In genomic region chr22:36384766-36385400, GRCh38 we compare ENCODE assay signal across 9 cellular contexts. TPM values are rescaled to one million over a fixed set of nuclear protein-coding genes. Genes with fewer than 3 reads are reported as not detected.
DNase-seq lines count a peak whose midpoint lies in the region; ATAC-seq and TF ChIP-seq lines count a peak whose summit lies in the region.
"Had no signal": no experiment of that assay in that cellular context is flagged by ENCODE, and none has a peak within 500 bp of the region (broad histone marks: within the 10 kb centered on the region; RNA-seq: fewer than 3 reads in every experiment).

No MANE protein-coding gene starts in this region.

- WGBS in esophagus squamous epithelium, 2 donors, result 2 to 6% methylated on average over 6 of the region's 6 CpGs
- 3 to 6% (median 4%) methylated on average over 6 of the region's 6 CpGs for WGBS in ovary, 3 donors

- no peaks in the 10 kb centered on the region for H3K27me3 Mint-ChIP-seq in activated B cell treated with CpG ODN at 0.5 μM for 24 hours

- POLR2A ChIA-PET in BJ (lab: Charles Lee) (interaction anchor here (0.6 to 1.0 kb wide), 4 partner anchors 12 to 766 kb away, joined by 3 to 4 read pairs (median 3); no protein-coding TSS in a partner anchor), HEK293T (lab: Yijun Ruan, JAX) (interaction anchor here (0.9 kb wide), 1 partner anchor 20 kb away, joined by 3 read pairs; no protein-coding TSS in a partner anchor), activated B cell treated with CpG ODN at 0.5 μM for 24 hours (lab: Charles Lee) (interaction anchor here (0.6 to 6.8 kb wide), 21 partner anchors 10 to 144 kb away, joined by 3 to 126 read pairs (median 5); partner anchors contain the start of genes EIF3D and TXN2)

- H3K4me1 ChIP-seq in esophagus squamous epithelium (peaks cover 54 to 76% (median 56%) of the 10 kb centered on the region in 3 donors), ovary (ENCODE audit: insufficient read depth) (peaks cover 6% of the 10 kb centered on the region)

- TF ChIP-seq CTCF in BJ (IDR thresholded peaks at IDR 0.05; ENCODE audit: insufficient read depth, low read depth, low read length) (peak; percentile 17; the same call in 1 of the 2 replicates), activated B cell treated with CpG ODN at 0.5 μM for 24 hours (IDR thresholded peaks at IDR 0.05) (no peak), esophagus squamous epithelium (IDR thresholded peaks at IDR 0.05) (peak in 2 of 6 experiments; percentile 20 to 23), ovary (IDR thresholded peaks at IDR 0.05) (peak in 1 of 3 donors; percentile 10)

- no peak for DNase-seq in BJ (ENCODE audit: low read depth)
- DNase-seq in HEK293T (ENCODE audit: extremely low spot score), result no peak
- no peak for DNase-seq in activated B cell treated with CpG ODN at 0.5 μM for 24 hours
- DNase-seq in esophagus squamous epithelium (lab: John Stamatoyannopoulos, UW), result no peak
- no peak for DNase-seq in ovary

- CTCF ChIA-PET in BJ (lab: Yijun Ruan, JAX), result interaction anchor here (0.9 to 1.0 kb wide), 2 partner anchors 9 to 83 kb away, joined by 3 to 4 read pairs; no protein-coding TSS in a partner anchor
- CTCF ChIA-PET in HEK293T (lab: Yijun Ruan, JAX), result no interaction called here
- CTCF ChIA-PET in activated B cell treated with CpG ODN at 0.5 μM for 24 hours (lab: Charles Lee), result interaction anchor here (0.8 to 1.5 kb wide), 7 partner anchors 20 to 101 kb away, joined by 3 to 6 read pairs (median 4); no protein-coding TSS in a partner anchor

- TF ChIP-seq POLR2A in esophagus squamous epithelium (IDR thresholded peaks at IDR 0.05) (peak in 2 of 4 donors; percentile 34 to 42), ovary (IDR thresholded peaks at IDR 0.05) (no peak)

- H3K9me3 ChIP-seq in esophagus squamous epithelium (no peaks in the 10 kb centered on the region), ovary (no peaks in the 10 kb centered on the region)

- peaks cover 73% of the 10 kb centered on the region for H3K4me1 Mint-ChIP-seq in activated B cell treated with CpG ODN at 0.5 μM for 24 hours

- no peaks in the 10 kb centered on the region for H3K27me3 ChIP-seq in BJ (ENCODE audit: control insufficient read depth, insufficient read depth, low read length)
- H3K27me3 ChIP-seq in esophagus squamous epithelium, result no peaks in the 10 kb centered on the region
- H3K27me3 ChIP-seq in ovary, result no peaks in the 10 kb centered on the region

- peak overlapping the region; percentile 97 for H3K27ac Mint-ChIP-seq in activated B cell treated with CpG ODN at 0.5 μM for 24 hours

- peak overlapping the region; percentile 94 for H3K4me3 Mint-ChIP-seq in activated B cell treated with CpG ODN at 0.5 μM for 24 hours

- H3K36me3 Mint-ChIP-seq in activated B cell treated with CpG ODN at 0.5 μM for 24 hours (ENCODE audit: low read depth), result peaks cover 40% of the 10 kb centered on the region

- intact Hi-C loops in activated B cell treated with CpG ODN at 0.5 μM for 24 hours (cut with micrococcal nuclease), result loop anchor here (5.0 kb wide), 1 partner anchor 52 kb away; no protein-coding TSS in a partner anchor
- intact Hi-C loops in esophagus squamous epithelium (cut with DNase I), result loop anchor here (5.0 kb wide), 2 partner anchors 53 to 67 kb away; no protein-coding TSS in a partner anchor
- intact Hi-C loops in ovary (cut with DNase I), result loop anchor here in 2 of 4 donors (5.0 to 10.0 kb wide), 3 partner anchors 60 to 72 kb away; no protein-coding TSS in a partner anchor

- peak overlapping the region; percentile 89 for H3K4me3 ChIP-seq in BJ (ENCODE audit: low read depth, low read length)
- H3K4me3 ChIP-seq in esophagus squamous epithelium, result peak overlapping the region; percentile 68 to 100 (median 98)
- peak overlapping the region; percentile 68 for H3K4me3 ChIP-seq in ovary
- H3K4me3 ChIP-seq: K562 had no signal

- peak overlapping the region; percentile 98 to 100 (median 100) for H3K27ac ChIP-seq in esophagus squamous epithelium
- H3K27ac ChIP-seq in ovary, result peak overlapping the region; percentile 66 to 74

- TF ChIP-seq EP300 in ovary (IDR thresholded peaks at IDR 0.05), result no peak

- H3K36me3 ChIP-seq in BJ (ENCODE audit: control insufficient read depth, insufficient read depth, low read length) (peaks cover 3% of the 10 kb centered on the region; the same call in 1 of the 2 replicates), esophagus squamous epithelium (peaks cover 0 to 42% (median 0%) of the 10 kb centered on the region in 3 donors), ovary (no peaks in the 10 kb centered on the region)

- no peak for ATAC-seq in activated B cell treated with CpG ODN at 0.5 μM for 24 hours (ENCODE audit: low read depth)
- ATAC-seq in GM18858 (IDR thresholded peaks at IDR 0.05; ENCODE audit: unreplicated experiment), result no peak
- no peak for ATAC-seq in GM18517 (IDR thresholded peaks at IDR 0.05; ENCODE audit: unreplicated experiment)
- no peak for ATAC-seq in HG02588 (IDR thresholded peaks at IDR 0.05; ENCODE audit: unreplicated experiment)
- ATAC-seq: K562 had no signal

- no peaks in the 10 kb centered on the region for H3K9me3 Mint-ChIP-seq in activated B cell treated with CpG ODN at 0.5 μM for 24 hours

TF ChIP-seq in HEK293T, 16 proteins besides CTCF, POLR2A, EP300 and RAD21:
- TF ChIP-seq FOXM1 (IDR thresholded peaks at IDR 0.05; ENCODE audit: borderline replicate concordance) (no peak), PKNOX1 (IDR thresholded peaks at IDR 0.05) (0 out of 2 replicates have a peak, but pooled peaks have one; percentile 32)

RNA-seq across cellular contexts. Expression of gene MYH9, which starts 2.9 kb away (rescaled TPM):
- 262 and 340 TPM in 2 replicates for polyA plus RNA-seq in BJ (2011; rRNA removed)
- polyA minus RNA-seq in BJ (2011; rRNA and poly(A)+ RNA removed), result 504 and 810 TPM in 2 replicates
- 714 and 755 TPM in 2 replicates for total RNA-seq in activated B cell treated with CpG ODN at 0.5 μM for 24 hours
- total RNA-seq in esophagus squamous epithelium, result 100 to 1,000 TPM; 216 to 339 (median 246) TPM
- 100 to 1,000 TPM; 128 to 452 (median 348) TPM for total RNA-seq in ovary
- polyA plus RNA-seq in ovary, result 100 to 1,000 TPM; 196 to 530 TPM
